Comparison of ENCODE assay signal across 24 cellular contexts in the genomic region with DNA sequence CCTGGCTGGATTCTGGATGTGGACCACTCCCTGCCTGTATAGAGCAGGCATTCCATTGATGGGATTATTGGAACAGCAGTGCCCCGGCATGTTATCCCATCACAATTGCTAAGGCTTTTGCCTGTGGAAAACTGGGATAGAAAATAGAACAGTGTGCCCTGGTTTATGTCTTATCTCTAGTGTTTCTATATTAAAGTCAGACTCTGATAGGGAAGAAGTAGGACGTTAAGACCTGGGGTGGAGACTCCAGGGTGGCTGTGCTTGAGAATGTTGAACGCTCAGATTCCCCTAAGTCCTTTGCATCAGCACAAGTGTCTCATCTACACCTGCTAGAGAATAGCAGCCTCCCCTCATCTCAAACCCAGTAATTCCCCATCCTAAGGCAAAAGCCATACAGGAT. TPM values are rescaled to one million over a fixed set of nuclear protein-coding genes. Genes with fewer than 3 reads are reported as not detected.
"Had no signal": no experiment of that assay in that cellular context is flagged by ENCODE, and none has a peak within 500 bp of the region (broad histone marks: within the 10 kb centered on the region; RNA-seq: fewer than 3 reads in every experiment).

No MANE protein-coding gene starts in this region.

- ATAC-seq: HepG2, Panc1 had no signal

- H3K36me3 ChIP-seq: MG63, SJSA1 had no signal

- H3K4me3 ChIP-seq: MG63, SJSA1, SK-N-MC had no signal

- H3K4me1 ChIP-seq: SJSA1 had no signal

- DNase-seq: IMR-90, Karpas-422, KG1, MG63, NCI-H1092, NCI-H1105 treated with DMSO at 0.1 percent for 48 hours, NCI-H1417 treated with DMSO at 0.1 percent for 48 hours, NCI-H1694 treated with DMSO at 0.1 percent for 48 hours, NCI-H1930, NCI-H2081, NCI-H2107, NCI-H2227 treated with DMSO at 0.1 percent for 48 hours, NCI-H446, NCI-H510A, NCI-H524 treated with DMSO at 0.1 percent for 48 hours, NCI-H69, NCI-H774, SIG-M5 had no signal

- H3K9me3 ChIP-seq: MG63, SJSA1 had no signal

- H3K27me3 ChIP-seq: MG63, SJSA1 had no signal

- H3K27ac ChIP-seq: RWPE1, SJSA1, SK-N-MC had no signal

RNA-seq across cellular contexts. Expression of gene NETO1, which starts 10.8 kb away (rescaled TPM):
- total RNA-seq: HepG2, HT1080, SJSA1 had no signal
- polyA plus RNA-seq: HepG2 had no signal
